ENCODE assay signal across 26 cellular contexts in genomic region chr3:97896547-97896946, GRCh38.
DNase-seq lines count a peak whose midpoint lies in the region; TF ChIP-seq lines count a peak whose summit lies in the region.
"Had no signal": no experiment of that assay in that cellular context is flagged by ENCODE, and none has a peak within 500 bp of the region (broad histone marks: within the 10 kb centered on the region; RNA-seq: fewer than 3 reads in every experiment).

No MANE protein-coding gene starts in this region.

- no peaks in the 10 kb centered on the region for H4K20me1 ChIP-seq in Loucy (ENCODE audit: insufficient read depth, low read length, poor library complexity, severe bottlenecking)
- H4K20me1 ChIP-seq: BLaER1 had no signal

- H3K36me3 ChIP-seq in Loucy (ENCODE audit: insufficient read depth, low read length) (no peaks in the 10 kb centered on the region), mesendoderm (ENCODE audit: control insufficient read depth, insufficient read depth, low read length) (no peaks in the 10 kb centered on the region), stomach (peaks cover 0 to 63% (median 44%) of the 10 kb centered on the region in 4 donors)
- H3K36me3 ChIP-seq: BLaER1 had no signal

- TF ChIP-seq EP300 in stomach (IDR thresholded peaks at IDR 0.05), result no peak

- H3K4me3 ChIP-seq in Loucy (ENCODE audit: low read length, poor library complexity, severe bottlenecking), result no peak overlapping the region
- no peak overlapping the region for H3K4me3 ChIP-seq in mesendoderm (ENCODE audit: low read length)
- H3K4me3 ChIP-seq in stomach, result no peak overlapping the region
- H3K4me3 ChIP-seq: A549, BLaER1, colonic mucosa, esophagus squamous epithelium, gastrocnemius medialis, smooth muscle cell had no signal

- no peak overlapping the region for H3K9ac ChIP-seq in Loucy (ENCODE audit: low read depth, low read length, poor library complexity, severe bottlenecking)
- no peak overlapping the region for H3K9ac ChIP-seq in mesendoderm (ENCODE audit: low read length)
- H3K9ac ChIP-seq: BLaER1 had no signal

- H3K79me1 ChIP-seq in mesendoderm (ENCODE audit: low read length), result no peaks in the 10 kb centered on the region

- no peak overlapping the region for H3K27ac ChIP-seq in mesendoderm (ENCODE audit: low read depth, low read length)
- no peak overlapping the region for H3K27ac ChIP-seq in stomach
- H3K27ac ChIP-seq: A549, BLaER1, colonic mucosa, esophagus squamous epithelium, gastrocnemius medialis had no signal

- no peak overlapping the region for H2AK5ac ChIP-seq in mesendoderm (ENCODE audit: low read length)

- intact Hi-C loops in stomach (cut with DNase I; ENCODE audit: low total_unique reads), result no loop called here

- in situ Hi-C loops in SK-MEL-5 (cut with HindIII; ENCODE audit: low pct_unique_long_range_greater_than_20kb, low sequenced_read_pairs), result no loop called here

- no peaks in the 10 kb centered on the region for H3F3A ChIP-seq in Loucy (ENCODE audit: low read depth)

- H2BK120ac ChIP-seq in mesendoderm (ENCODE audit: low read depth, low read length), result no peak overlapping the region

- TF ChIP-seq CTCF in Loucy (conservative IDR thresholded peaks at IDR 0.05; ENCODE audit: low read length) (peak; percentile 37), stomach (IDR thresholded peaks at IDR 0.05) (no peak)

- no peak overlapping the region for H4K8ac ChIP-seq in mesendoderm (ENCODE audit: low read depth, low read length)

- H3K4me2 ChIP-seq in Loucy (ENCODE audit: low read depth, low read length, poor library complexity, severe bottlenecking), result no peak overlapping the region
- no peak overlapping the region for H3K4me2 ChIP-seq in mesendoderm (ENCODE audit: low read length)
- H3K4me2 ChIP-seq: A549, BLaER1, smooth muscle cell had no signal

- 100% methylated on average over 1 of the region's 3 CpGs for WGBS in mesendoderm (ENCODE audit: extremely low coverage, insufficient coverage, low lambda C conversion rate)
- 86 to 93% (median 89%) methylated on average over 3 of the region's 3 CpGs for WGBS in stomach, 5 donors

- peak; percentile 23 for DNase-seq in NCI-H2227 (lab: John Stamatoyannopoulos, UW; ENCODE audit: unreplicated experiment)
- DNase-seq in NCI-H2227 treated with DMSO at 0.1 percent for 48 hours (lab: John Stamatoyannopoulos, UW), result no peak
- DNase-seq in SK-MEL-5 (ENCODE audit: low read depth, low spot score), result peak; percentile 38
- peak; percentile 49 for DNase-seq in mesendoderm
- DNase-seq in stomach, result no peak
- no peak for DNase-seq in HT-29 (ENCODE audit: low spot score)
- no peak for DNase-seq in SHP77 (lab: John Stamatoyannopoulos, UW)
- DNase-seq: activated CD4-positive, alpha-beta T cell treated with anti-CD3 and anti-CD28 coated beads for 48 hours; activated naive CD4-positive, alpha-beta T cell treated with anti-CD3 and anti-CD28 coated beads for 36 hours; activated T-cell treated with anti-CD3 and anti-CD28 coated beads, Interleukin-2, amount 50 U/mL, for 4 hours; Caco-2; colonic mucosa; effector memory CD8-positive, alpha-beta T cell; EL; esophagus squamous epithelium; gastrocnemius medialis; hippocampal formation; naive thymus-derived CD4-positive, alpha-beta T cell; NCI-H1694; NCI-H226; retina; stimulated activated CD4-positive, alpha-beta T cell treated with anti-CD3 and anti-CD28 coated beads, Interleukin-2, amount 100 ng/mL, for 24 hours had no signal

- H2AFZ ChIP-seq in Loucy (ENCODE audit: low read length), result no peak overlapping the region

- no peaks in the 10 kb centered on the region for H3K9me2 ChIP-seq in Loucy (replicated peaks; ENCODE audit: low read depth, low read length)

- TF ChIP-seq POLR2A in stomach (IDR thresholded peaks at IDR 0.05), result no peak

- no peak overlapping the region for H3K56ac ChIP-seq in mesendoderm (ENCODE audit: low read length)

- no peak overlapping the region for H4K5ac ChIP-seq in mesendoderm (ENCODE audit: low read length)

- H3K27me3 ChIP-seq in Loucy (ENCODE audit: insufficient read depth, low read length, poor library complexity, severe bottlenecking) (no peaks in the 10 kb centered on the region), mesendoderm (ENCODE audit: insufficient read depth, low read length, poor library complexity) (no peaks in the 10 kb centered on the region), stomach (no peaks in the 10 kb centered on the region)
- H3K27me3 ChIP-seq: BLaER1, colonic mucosa, esophagus squamous epithelium, gastrocnemius medialis had no signal

- H3K79me2 ChIP-seq in Loucy (ENCODE audit: insufficient read depth, low read length) (no peaks in the 10 kb centered on the region), mesendoderm (ENCODE audit: control insufficient read depth, insufficient read depth, low read length) (no peaks in the 10 kb centered on the region)

- H3K4ac ChIP-seq in mesendoderm (ENCODE audit: low read depth, low read length), result no peak overlapping the region

- H2BK5ac ChIP-seq in mesendoderm (ENCODE audit: low read length), result no peak overlapping the region

- H3K9me3 ChIP-seq in Loucy (ENCODE audit: insufficient read depth, low read depth, low read length) (no peaks in the 10 kb centered on the region), stomach (no peaks in the 10 kb centered on the region)
- H3K9me3 ChIP-seq: A549, BLaER1, Caco-2, colonic mucosa, esophagus squamous epithelium, gastrocnemius medialis had no signal

- H3K23ac ChIP-seq in mesendoderm (ENCODE audit: low read length), result no peak overlapping the region

- H3K18ac ChIP-seq in mesendoderm (ENCODE audit: low read length), result no peak overlapping the region

- no peaks in the 10 kb centered on the region for H3K4me1 ChIP-seq in Loucy (ENCODE audit: insufficient read depth, low read length, poor library complexity, severe bottlenecking)
- no peaks in the 10 kb centered on the region for H3K4me1 ChIP-seq in mesendoderm (ENCODE audit: control insufficient read depth, low read depth, low read length)
- peaks cover 0 to 7% (median 6%) of the 10 kb centered on the region in 4 donors for H3K4me1 ChIP-seq in stomach
- H3K4me1 ChIP-seq: A549, Caco-2, colonic mucosa had no signal

- no peak overlapping the region for H2BK15ac ChIP-seq in mesendoderm (replicated peaks; ENCODE audit: low read depth)

Comparison
In these comparisons a context has a peak if more than half of its experiments do, and no peak if none do; other contexts are left out.
1. DNase-seq: peak in NCI-H2227 (single experiment), SK-MEL-5 (single experiment) and mesendoderm (single experiment); none in NCI-H2227 treated with DMSO at 0.1 percent for 48 hours (single experiment), stomach (single experiment), HT-29 (single experiment) and SHP77 (0 of 2).